20 cellular contexts compared by ENCODE assay signal in the genomic region with DNA sequence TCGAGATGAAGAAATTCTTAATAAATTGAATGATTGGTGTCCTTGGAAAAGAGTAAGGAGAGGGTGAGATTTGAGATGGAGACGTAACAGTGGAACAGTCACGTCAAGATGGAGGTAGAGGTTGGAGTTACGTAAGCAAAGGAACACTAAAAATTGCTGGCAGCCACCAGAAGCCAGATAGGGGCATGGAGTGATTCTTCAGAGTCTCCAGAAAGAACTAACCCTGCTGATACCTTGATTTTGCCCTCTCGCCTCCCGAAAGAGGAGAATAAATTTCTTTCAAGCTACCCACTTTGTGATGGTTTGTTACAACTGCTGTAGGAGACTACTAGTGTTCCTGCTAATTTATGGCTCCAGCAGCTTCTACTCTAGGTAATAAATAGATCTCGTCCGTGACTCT. TPM values are rescaled to one million over a fixed set of nuclear protein-coding genes. Genes with fewer than 3 reads are reported as not detected.
A peak's percentile ranks its signal among the peaks of the same experiment; 100 is the strongest.
DNase-seq lines count a peak whose midpoint lies in the region; ATAC-seq, FAIRE-seq and TF ChIP-seq lines count a peak whose summit lies in the region.
"Had no signal": no experiment of that assay in that cellular context is flagged by ENCODE, and none has a peak within 500 bp of the region (broad histone marks: within the 10 kb centered on the region; RNA-seq: fewer than 3 reads in every experiment).

No MANE protein-coding gene starts in this region.

- H3K27me3 Mint-ChIP-seq in activated naive CD4-positive, alpha-beta T cell treated with anti-CD3 and anti-CD28 coated beads, Interleukin-2, amount 50 U/mL, for 24 hours: no peaks in the 10 kb centered on the region
- H3K27me3 Mint-ChIP-seq in endodermal cell (ENCODE audit: insufficient read depth) (no peaks in the 10 kb centered on the region), progenitor cell of endocrine pancreas (no peaks in the 10 kb centered on the region)
- no peaks in the 10 kb centered on the region for H3K27me3 Mint-ChIP-seq in natural killer cell treated with Interleukin-12 subunit alpha and Interleukin-12 subunit beta and Interleukin-15 and Interleukin-18, amount 100 ng/mL, for 72 hours
- H3K27me3 Mint-ChIP-seq: CD4-positive, alpha-beta T cell; IgD-negative memory B cell had no signal

- no peaks in the 10 kb centered on the region for H3K9me2 ChIP-seq in SU-DHL-6 (replicated peaks; ENCODE audit: insufficient read depth, low read length)

- TF ChIP-seq POLR2A in suprapubic skin (IDR thresholded peaks at IDR 0.05): no peak

- peak overlapping the region; percentile 6 for H3K4me3 Mint-ChIP-seq in activated naive CD4-positive, alpha-beta T cell treated with anti-CD3 and anti-CD28 coated beads, Interleukin-2, amount 50 U/mL, for 24 hours
- H3K4me3 Mint-ChIP-seq in endodermal cell (no peak overlapping the region), progenitor cell of endocrine pancreas (ENCODE audit: low read depth) (no peak overlapping the region)
- no peak overlapping the region for H3K4me3 Mint-ChIP-seq in natural killer cell treated with Interleukin-12 subunit alpha and Interleukin-12 subunit beta and Interleukin-15 and Interleukin-18, amount 100 ng/mL, for 72 hours
- H3K4me3 Mint-ChIP-seq: CD4-positive, alpha-beta T cell had no signal

- peaks cover 92% of the 10 kb centered on the region for H4K20me1 ChIP-seq in SU-DHL-6 (ENCODE audit: low read depth, low read length)

- H3K4me1 ChIP-seq in endodermal cell (ENCODE audit: control insufficient read depth, insufficient read depth, low read length): peaks cover 6% of the 10 kb centered on the region
- peaks cover 4% of the 10 kb centered on the region for H3K4me1 ChIP-seq in suprapubic skin
- H3K4me1 ChIP-seq: HAP-1 had no signal

- H3K9ac ChIP-seq in SU-DHL-6 (ENCODE audit: low read length) (no peak overlapping the region), endodermal cell (ENCODE audit: extremely low read depth, low read length, poor library complexity, severe bottlenecking) (no peak overlapping the region)
- H3K9ac ChIP-seq: GM23248 had no signal

- no peak overlapping the region for H3K27ac Mint-ChIP-seq in activated naive CD4-positive, alpha-beta T cell treated with anti-CD3 and anti-CD28 coated beads, Interleukin-2, amount 50 U/mL, for 24 hours
- H3K27ac Mint-ChIP-seq in activated naive CD4-positive, alpha-beta T cell treated with anti-CD3 and anti-CD28 coated beads, Interleukin-2, amount 50 U/mL, for 72 hours: peak overlapping the region in 1 of 2 donors; percentile 54
- H3K27ac Mint-ChIP-seq in endodermal cell: peak overlapping the region; percentile 92
- H3K27ac Mint-ChIP-seq in progenitor cell of endocrine pancreas: peak overlapping the region; percentile 84
- H3K27ac Mint-ChIP-seq in natural killer cell treated with Interleukin-12 subunit alpha and Interleukin-12 subunit beta and Interleukin-15 and Interleukin-18, amount 100 ng/mL, for 72 hours: no peak overlapping the region
- H3K27ac Mint-ChIP-seq: CD4-positive, alpha-beta T cell; IgD-negative memory B cell had no signal

- no peak for TF ChIP-seq CTCF in SU-DHL-6 (IDR thresholded peaks at IDR 0.05; ENCODE audit: insufficient read depth, low read length, poor library complexity, severe bottlenecking)
- no peak for TF ChIP-seq CTCF in endodermal cell (conservative IDR thresholded peaks at IDR 0.05)
- TF ChIP-seq CTCF in progenitor cell of endocrine pancreas (IDR thresholded peaks at IDR 0.05; ENCODE audit: unreplicated experiment): no peak
- TF ChIP-seq CTCF in suprapubic skin (IDR thresholded peaks at IDR 0.05): no peak

- H3K36me3 ChIP-seq in SU-DHL-6 (ENCODE audit: low read length) (no peaks in the 10 kb centered on the region), endodermal cell (ENCODE audit: control insufficient read depth, insufficient read depth, low read length) (no peaks in the 10 kb centered on the region), suprapubic skin (no peaks in the 10 kb centered on the region)
- H3K36me3 ChIP-seq: HAP-1 had no signal

- H3K4me3 ChIP-seq in SU-DHL-6 (ENCODE audit: insufficient read depth, low read length, poor library complexity, severe bottlenecking): no peak overlapping the region
- peak overlapping the region; percentile 20 for H3K4me3 ChIP-seq in endodermal cell (ENCODE audit: low read length)
- no peak overlapping the region for H3K4me3 ChIP-seq in suprapubic skin
- H3K4me3 ChIP-seq: A549, GM23248, HAP-1 had no signal

- peaks cover 33% of the 10 kb centered on the region for H3F3A ChIP-seq in SU-DHL-6 (ENCODE audit: insufficient read depth)

- no peaks in the 10 kb centered on the region for H3K9me3 Mint-ChIP-seq in activated naive CD4-positive, alpha-beta T cell treated with anti-CD3 and anti-CD28 coated beads, Interleukin-2, amount 50 U/mL, for 24 hours
- H3K9me3 Mint-ChIP-seq in activated naive CD4-positive, alpha-beta T cell treated with anti-CD3 and anti-CD28 coated beads, Interleukin-2, amount 50 U/mL, for 72 hours: no peaks in the 10 kb centered on the region
- H3K9me3 Mint-ChIP-seq in endodermal cell (peaks cover 5% of the 10 kb centered on the region), progenitor cell of endocrine pancreas (ENCODE audit: low read depth) (no peaks in the 10 kb centered on the region)
- no peaks in the 10 kb centered on the region for H3K9me3 Mint-ChIP-seq in natural killer cell treated with Interleukin-12 subunit alpha and Interleukin-12 subunit beta and Interleukin-15 and Interleukin-18, amount 100 ng/mL, for 72 hours
- H3K9me3 Mint-ChIP-seq: CD4-positive, alpha-beta T cell; IgD-negative memory B cell had no signal

- H3K27ac ChIP-seq in SU-DHL-6 (ENCODE audit: low read depth, low read length) (0 out of 2 replicates have a peak overlapping the region, but pooled peaks have one; percentile 0), endodermal cell (ENCODE audit: low read depth, low read length) (no peak overlapping the region), suprapubic skin (no peak overlapping the region)
- H3K27ac ChIP-seq: 22Rv1, A549, C4-2B, GM23248 had no signal

- FAIRE-seq in RCC 7860 (lab: Jason Lieb, UNC): no peak
- FAIRE-seq: A549, HepG2 had no signal

- peaks cover 100% of the 10 kb centered on the region for H3K79me2 ChIP-seq in SU-DHL-6 (ENCODE audit: insufficient read depth, low read length)

- H2AFZ ChIP-seq in SU-DHL-6 (ENCODE audit: low read depth, low read length, severe bottlenecking): no peak overlapping the region
- H2AFZ ChIP-seq: GM23248 had no signal

- no peak for DNase-seq in activated naive CD4-positive, alpha-beta T cell treated with anti-CD3 and anti-CD28 coated beads, Interleukin-2, amount 50 U/mL, for 72 hours (ENCODE audit: low spot score in 2 of 2)
- no peak for DNase-seq in endodermal cell
- no peak for DNase-seq in progenitor cell of endocrine pancreas (ENCODE audit: low spot score, unreplicated experiment)
- no peak for DNase-seq in suprapubic skin (ENCODE audit: low spot score in 2 of 2)
- DNase-seq in natural killer cell treated with Interleukin-12 subunit alpha and Interleukin-12 subunit beta and Interleukin-15 and Interleukin-18, amount 100 ng/mL, for 72 hours (ENCODE audit: low spot score): no peak
- DNase-seq in RCC 7860 (ENCODE audit: low spot score): no peak
- DNase-seq: AML-193; CD4-positive, alpha-beta T cell; DMS79 treated with DMSO at 0.1 percent for 48 hours; GF-D8; GM23248; KG1 had no signal

- TF ChIP-seq EP300 in suprapubic skin (IDR thresholded peaks at IDR 0.05): no peak

- whole genome bisulfite sequencing in endodermal cell (ENCODE audit: insufficient coverage in 1 of 2, insufficient read length in 1 of 2), 2 experiments: 89 to 92% methylated on average over 8 of the region's 8 CpGs
- 96% methylated on average over 8 of the region's 8 CpGs for WGBS in suprapubic skin

- peaks cover 4% of the 10 kb centered on the region for H3K36me3 Mint-ChIP-seq in activated naive CD4-positive, alpha-beta T cell treated with anti-CD3 and anti-CD28 coated beads, Interleukin-2, amount 50 U/mL, for 24 hours
- peaks cover 0 to 2% of the 10 kb centered on the region in 2 donors for H3K36me3 Mint-ChIP-seq in activated naive CD4-positive, alpha-beta T cell treated with anti-CD3 and anti-CD28 coated beads, Interleukin-2, amount 50 U/mL, for 72 hours
- peaks cover 5% of the 10 kb centered on the region for H3K36me3 Mint-ChIP-seq in endodermal cell (ENCODE audit: low read depth)
- peaks cover 6% of the 10 kb centered on the region for H3K36me3 Mint-ChIP-seq in progenitor cell of endocrine pancreas (ENCODE audit: insufficient read depth)
- no peaks in the 10 kb centered on the region for H3K36me3 Mint-ChIP-seq in natural killer cell treated with Interleukin-12 subunit alpha and Interleukin-12 subunit beta and Interleukin-15 and Interleukin-18, amount 100 ng/mL, for 72 hours

- H3K9me3 ChIP-seq in SU-DHL-6 (ENCODE audit: insufficient read depth, low read length) (no peaks in the 10 kb centered on the region), endodermal cell (ENCODE audit: control insufficient read depth, low read length) (no peaks in the 10 kb centered on the region), suprapubic skin (no peaks in the 10 kb centered on the region)
- H3K9me3 ChIP-seq: A549, HAP-1 had no signal

- H3K27me3 ChIP-seq in SU-DHL-6 (ENCODE audit: low read length): no peaks in the 10 kb centered on the region
- no peaks in the 10 kb centered on the region for H3K27me3 ChIP-seq in endodermal cell (ENCODE audit: control insufficient read depth, insufficient read depth, low read length, poor library complexity, severe bottlenecking)
- H3K27me3 ChIP-seq in suprapubic skin: no peaks in the 10 kb centered on the region

- no peak for ATAC-seq in activated naive CD4-positive, alpha-beta T cell treated with anti-CD3 and anti-CD28 coated beads, Interleukin-2, amount 50 U/mL, for 72 hours
- ATAC-seq in natural killer cell treated with Interleukin-12 subunit alpha and Interleukin-12 subunit beta and Interleukin-15 and Interleukin-18, amount 100 ng/mL, for 72 hours: no peak
- ATAC-seq: A549, HepG2 had no signal

- H3K4me1 Mint-ChIP-seq in activated naive CD4-positive, alpha-beta T cell treated with anti-CD3 and anti-CD28 coated beads, Interleukin-2, amount 50 U/mL, for 24 hours: peaks cover 91% of the 10 kb centered on the region
- peaks cover 60% of the 10 kb centered on the region for H3K4me1 Mint-ChIP-seq in endodermal cell
- H3K4me1 Mint-ChIP-seq in progenitor cell of endocrine pancreas (ENCODE audit: low read depth): peaks cover 26% of the 10 kb centered on the region
- peaks cover 15 to 38% of the 10 kb centered on the region in 2 donors for H3K4me1 Mint-ChIP-seq in natural killer cell treated with Interleukin-12 subunit alpha and Interleukin-12 subunit beta and Interleukin-15 and Interleukin-18, amount 100 ng/mL, for 72 hours (ENCODE audit: low read depth in 2 of 2)

- H3K4me2 ChIP-seq in SU-DHL-6 (ENCODE audit: low read depth, low read length, poor library complexity, severe bottlenecking): peak overlapping the region; percentile 23

RNA-seq across cellular contexts. Expression of a gene that starts 17.6 kb away (rescaled TPM):
- total RNA-seq in activated naive CD4-positive, alpha-beta T cell treated with anti-CD3 and anti-CD28 coated beads, Interleukin-2, amount 50 U/mL, for 72 hours: 10 to 100 TPM; 17.9 to 32.6 TPM
- total RNA-seq in endodermal cell: 10 to 100 TPM; 58.1 to 62.4 TPM
- 16.2 TPM for polyA plus RNA-seq in endodermal cell (2013, experiment 1 of 2)
- 19.4 TPM for polyA plus RNA-seq in endodermal cell (2013, experiment 2 of 2)
- total RNA-seq in progenitor cell of endocrine pancreas: 47.7 and 50.6 TPM in 2 replicates
- total RNA-seq in suprapubic skin: 10 to 100 TPM; 20.4 to 41.8 (median 28.3) TPM
- 10 to 100 TPM; 18.9 to 29.6 TPM for total RNA-seq in natural killer cell treated with Interleukin-12 subunit alpha and Interleukin-12 subunit beta and Interleukin-15 and Interleukin-18, amount 100 ng/mL, for 72 hours

Comparison
In these comparisons a context has a peak if more than half of its experiments do, and no peak if none do; other contexts are left out.
1. H3K27ac Mint-ChIP-seq: peak in endodermal cell (single experiment) and progenitor cell of endocrine pancreas (single experiment); none in activated naive CD4-positive, alpha-beta T cell treated with anti-CD3 and anti-CD28 coated beads, Interleukin-2, amount 50 U/mL, for 24 hours (single experiment) and natural killer cell treated with Interleukin-12 subunit alpha and Interleukin-12 subunit beta and Interleukin-15 and Interleukin-18, amount 100 ng/mL, for 72 hours (0 of 2).